21 cellular contexts compared by ENCODE assay signal in genomic region chr1:209766051-209766450, GRCh38. TPM values are rescaled to one million over a fixed set of nuclear protein-coding genes. Genes with fewer than 3 reads are reported as not detected.
A peak's percentile ranks its signal among the peaks of the same experiment; 100 is the strongest.
DNase-seq lines count a peak whose midpoint lies in the region; ATAC-seq, FAIRE-seq and TF ChIP-seq lines count a peak whose summit lies in the region.
"Had no signal": no experiment of that assay in that cellular context is flagged by ENCODE, and none has a peak within 500 bp of the region (broad histone marks: within the 10 kb centered on the region; RNA-seq: fewer than 3 reads in every experiment).

No MANE protein-coding gene starts in this region.

- H3K36me3 ChIP-seq in DND-41 (ENCODE audit: insufficient read depth, low read length) = peaks cover 51% of the 10 kb centered on the region
- H3K36me3 ChIP-seq: left ventricle myocardium inferior had no signal

- H3K27ac ChIP-seq in DND-41 (ENCODE audit: low read length) = peak overlapping the region; percentile 30; the same call in 1 of the 2 replicates
- H3K27ac ChIP-seq: 22Rv1, left ventricle myocardium inferior had no signal

- no peak for FAIRE-seq in frontal cortex (lab: Jason Lieb, UNC)

- ATAC-seq in DND-41 (ENCODE audit: insufficient read depth, low read depth) (no peak), HG03521 (IDR thresholded peaks at IDR 0.05; ENCODE audit: unreplicated experiment) (no peak), GM19023 (IDR thresholded peaks at IDR 0.05; ENCODE audit: unreplicated experiment) (no peak)
- ATAC-seq: Panc1 had no signal

- H3K4me3 ChIP-seq in DND-41 (ENCODE audit: low read depth in 1 of 2, low read length in 2 of 2) (no peak overlapping the region), epithelial cell of esophagus (ENCODE audit: low read length) (no peak overlapping the region)
- H3K4me3 ChIP-seq: left ventricle myocardium inferior had no signal

- H3K27me3 ChIP-seq in DND-41 (ENCODE audit: insufficient read depth, low read length, poor library complexity) = no peaks in the 10 kb centered on the region

- no peaks in the 10 kb centered on the region for H3K9me3 ChIP-seq in DND-41 (ENCODE audit: insufficient read depth, low read length, severe bottlenecking)
- H3K9me3 ChIP-seq: left ventricle myocardium inferior had no signal

- DNase-seq in SIG-M5 treated with dmso at 0.1 percent for 504 hours (lab: John Stamatoyannopoulos, UW; ENCODE audit: unreplicated experiment) (peak; percentile 36), SIG-M5 (lab: John Stamatoyannopoulos, UW) (no peak), DND-41 (no peak), SKM-1 treated with dmso at 0.1 percent for 144 hours (lab: John Stamatoyannopoulos, UW; ENCODE audit: unreplicated experiment) (peak; percentile 93), epithelial cell of esophagus (ENCODE audit: low read depth) (peak; percentile 36), frontal cortex (ENCODE audit: low spot score in 2 of 2) (no peak)
- DNase-seq: activated CD4-positive, CD25-positive, alpha-beta regulatory T cell; activated effector memory CD4-positive, alpha-beta T cell treated with Interleukin-2 at 50 U/mL for 16 hours; GDM1; left ventricle myocardium inferior; NCI-H187; substantia nigra; SW 1271 had no signal

- peaks cover 6% of the 10 kb centered on the region; the same call in 1 of the 2 replicates for H3K79me2 ChIP-seq in DND-41 (ENCODE audit: insufficient read depth, low read length)

- H2AFZ ChIP-seq in DND-41 (ENCODE audit: low read depth, low read length) = no peak overlapping the region

- H3K4me2 ChIP-seq in DND-41 (ENCODE audit: insufficient read depth, low read length) = peak overlapping the region; percentile 72

- peaks cover 57% of the 10 kb centered on the region for H3K4me1 ChIP-seq in DND-41 (ENCODE audit: insufficient read depth, low read length)

- H3K9ac ChIP-seq in DND-41 (ENCODE audit: low read depth, low read length) = no peak overlapping the region

- TF ChIP-seq CTCF in DND-41 (IDR thresholded peaks at IDR 0.05; ENCODE audit: borderline replicate concordance, extremely low read depth, low read length, poor library complexity, severe bottlenecking) = no peak
- no peak for TF ChIP-seq CTCF in epithelial cell of esophagus (IDR thresholded peaks at IDR 0.05; ENCODE audit: insufficient read depth, low read depth, low read length, missing control alignments)

- H4K20me1 ChIP-seq in DND-41 (ENCODE audit: insufficient read depth, low read length) = peaks cover 13% of the 10 kb centered on the region

RNA-seq across cellular contexts. Expression of gene TRAF3IP3, which starts 10.2 kb away (rescaled TPM):
- total RNA-seq in frontal cortex = under 0.01 TPM
- total RNA-seq: fibroblast of lung, LHCN-M2, NCI-H460, pulmonary artery endothelial cell had no signal

RNA-seq across cellular contexts. Expression of gene C1orf74, which starts 18.3 kb away (rescaled TPM):
- 3.3 TPM for total RNA-seq in frontal cortex

RNA-seq across cellular contexts. Expression of gene IRF6, which starts 39.9 kb away (rescaled TPM):
- 0.41 TPM for total RNA-seq in frontal cortex
- total RNA-seq: LHCN-M2 had no signal

Comparison
In these comparisons a context has a peak if more than half of its experiments do, and no peak if none do; other contexts are left out.
1. DNase-seq: peak in SIG-M5 treated with dmso at 0.1 percent for 504 hours (single experiment), SKM-1 treated with dmso at 0.1 percent for 144 hours (single experiment) and epithelial cell of esophagus (single experiment); none in SIG-M5 (single experiment), DND-41 (single experiment) and frontal cortex (0 of 2).